8 cellular contexts compared by ENCODE assay signal in genomic region chr19:39996811-39997594, GRCh38. TPM values are rescaled to one million over a fixed set of nuclear protein-coding genes. Genes with fewer than 3 reads are reported as not detected.
DNase-seq lines count a peak whose midpoint lies in the region; ATAC-seq and TF ChIP-seq lines count a peak whose summit lies in the region.

Gene ZNF546 (plus strand): TSS chr19:39997060. CDS start chr19:39998327, 1,267 bp downstream.

- no peak for TF ChIP-seq CTCF in nephron (IDR thresholded peaks at IDR 0.05; ENCODE audit: unreplicated experiment in 3 of 3)

- H3K27me3 ChIP-seq in HAP-1 (ENCODE audit: low read depth) (no peaks in the 10 kb centered on the region), MG63 (no peaks in the 10 kb centered on the region)

- peak; percentile 91 for ATAC-seq in stimulated activated naive CD8-positive, alpha-beta T cell treated with anti-CD3 and anti-CD28 coated beads, Interleukin-15, Interleukin-2, amounts not matched to agents 100 U/mL and 50 U/mL, for 24 hours

- in situ Hi-C loops in HAP-1 (cut with MboI; ENCODE audit: low sequenced_read_pairs), result no loop called here

- peaks cover 28% of the 10 kb centered on the region for H3K36me3 Mint-ChIP-seq in nephron (ENCODE audit: low read depth)

- no peaks in the 10 kb centered on the region for H3K27me3 Mint-ChIP-seq in nephron (ENCODE audit: low read depth)

- H3K36me3 ChIP-seq in HAP-1 (replicated peaks) (no peaks in the 10 kb centered on the region), MG63 (peaks cover 6% of the 10 kb centered on the region; the same call in 1 of the 2 replicates)

- 0 out of 2 replicates have a peak, but pooled peaks cover 4% of the 10 kb centered on the region for H3K4me1 ChIP-seq in HAP-1

- peaks cover 16% of the 10 kb centered on the region for H3K9me3 Mint-ChIP-seq in nephron

- H3K9me3 ChIP-seq in HAP-1 (peaks cover 8% of the 10 kb centered on the region; the same call in 1 of the 2 replicates), MG63 (peaks cover 8% of the 10 kb centered on the region)

- peak within 1 kb of the TSS; percentile 88 to 98 (median 96) for H3K27ac Mint-ChIP-seq in nephron

- peak within 1 kb of the TSS; percentile 98 to 99 (median 98) for H3K4me3 Mint-ChIP-seq in nephron

- H3K4me3 ChIP-seq in HAP-1 (peak within 1 kb of the TSS; percentile 58), MG63 (peak within 1 kb of the TSS; percentile 73)

- peaks cover 20% of the 10 kb centered on the region for H3K4me1 Mint-ChIP-seq in nephron

- DNase-seq in EL (peak; percentile 93), HAP-1 (ENCODE audit: low spot score in 2 of 2) (peak; percentile 77 to 90), MG63 (peak; percentile 94), fibroblast of the conjunctiva (ENCODE audit: low read depth) (peak; percentile 74)
- peak; percentile 97 for DNase-seq in activated effector memory CD4-positive, alpha-beta T cell treated with anti-CD3 and anti-CD28 coated beads, Interleukin-2, amount 50 U/mL, for 16 hours
- DNase-seq in stimulated activated naive CD8-positive, alpha-beta T cell treated with anti-CD3 and anti-CD28 coated beads, Interleukin-15, Interleukin-2, amounts not matched to agents 100 U/mL and 50 U/mL, for 24 hours, result peak; percentile 90

- peak; percentile 98 for TF ChIP-seq POLR2A in Raji (IDR thresholded peaks at IDR 0.05; ENCODE audit: insufficient read depth, low read depth, low read length)

RNA-seq across cellular contexts. Expression of gene ZNF546, which starts in this region (rescaled TPM):
- 2.2 and 5.7 TPM in 2 replicates for total RNA-seq in MG63 (2014; rRNA removed; shearing (Covaris generic); ENCODE audit: low replicate concordance)

Comparison
In these comparisons a context has a peak if more than half of its experiments do, and no peak if none do; other contexts are left out.
1. Peak in every context shown above with its lines: DNase-seq, ATAC-seq and H3K4me3 ChIP-seq.